6 cellular contexts compared by ENCODE assay signal in genomic region chr9:122213102-122213588, GRCh38. TPM values are rescaled to one million over a fixed set of nuclear protein-coding genes. Genes with fewer than 3 reads are reported as not detected.
DNase-seq lines count a peak whose midpoint lies in the region; ATAC-seq and TF ChIP-seq lines count a peak whose summit lies in the region.

No MANE protein-coding gene starts in this region.

- H3K36me3 ChIP-seq in endodermal cell (ENCODE audit: control insufficient read depth, insufficient read depth, low read length): no peaks in the 10 kb centered on the region

- no peak overlapping the region for H3K27ac ChIP-seq in endodermal cell (ENCODE audit: low read depth, low read length)

- H3K27ac Mint-ChIP-seq in activated CD4-positive, alpha-beta T cell treated with anti-CD3 and anti-CD28 coated beads, Interleukin-2, amount 10 ng/mL, durations not matched to agents 7 days and 5 days: no peak overlapping the region
- no peak overlapping the region for H3K27ac Mint-ChIP-seq in endodermal cell
- no peak overlapping the region for H3K27ac Mint-ChIP-seq in stimulated activated effector memory CD8-positive, alpha-beta T cell treated with anti-CD3 and anti-CD28 coated beads, Interleukin-12 subunit alpha, Interleukin-12 subunit beta, amount 100 ng/mL, for 72 hours

- H3K4me3 ChIP-seq in endodermal cell (ENCODE audit: low read length): no peak overlapping the region

- no peak for TF ChIP-seq CTCF in endodermal cell (conservative IDR thresholded peaks at IDR 0.05)

- H3K36me3 Mint-ChIP-seq in activated CD4-positive, alpha-beta T cell treated with anti-CD3 and anti-CD28 coated beads, Interleukin-2, amount 10 ng/mL, durations not matched to agents 7 days and 5 days (ENCODE audit: low read depth): no peaks in the 10 kb centered on the region
- H3K36me3 Mint-ChIP-seq in endodermal cell (ENCODE audit: low read depth): no peaks in the 10 kb centered on the region
- no peaks in the 10 kb centered on the region for H3K36me3 Mint-ChIP-seq in stimulated activated effector memory CD8-positive, alpha-beta T cell treated with anti-CD3 and anti-CD28 coated beads, Interleukin-12 subunit alpha, Interleukin-12 subunit beta, amount 100 ng/mL, for 72 hours

- CTCF ChIA-PET in activated CD4-positive, alpha-beta T cell treated with anti-CD3 and anti-CD28 coated beads, Interleukin-2, amount 10 ng/mL, durations not matched to agents 7 days and 5 days (lab: Charles Lee): no interaction called here

- peaks cover 14% of the 10 kb centered on the region for H3K4me1 Mint-ChIP-seq in activated CD4-positive, alpha-beta T cell treated with anti-CD3 and anti-CD28 coated beads, Interleukin-2, amount 10 ng/mL, durations not matched to agents 7 days and 5 days
- H3K4me1 Mint-ChIP-seq in endodermal cell: no peaks in the 10 kb centered on the region
- H3K4me1 Mint-ChIP-seq in stimulated activated effector memory CD8-positive, alpha-beta T cell treated with anti-CD3 and anti-CD28 coated beads, Interleukin-12 subunit alpha, Interleukin-12 subunit beta, amount 100 ng/mL, for 72 hours: peaks cover 12% of the 10 kb centered on the region

- 37 to 53% methylated on average over 7 to 20 of the region's 20 CpGs for WGBS in endodermal cell (ENCODE audit: insufficient coverage in 1 of 2, insufficient read length in 1 of 2), 2 experiments

- peaks cover 78% of the 10 kb centered on the region for H3K27me3 ChIP-seq in endodermal cell (ENCODE audit: control insufficient read depth, insufficient read depth, low read length, poor library complexity, severe bottlenecking)

- DNase-seq in activated CD4-positive, alpha-beta T cell treated with anti-CD3 and anti-CD28 coated beads, Interleukin-2, amount 10 ng/mL, durations not matched to agents 7 days and 5 days: no peak
- no peak for DNase-seq in activated CD4-positive, alpha-beta T cell treated with anti-CD3 and anti-CD28 coated beads for 1 hour
- DNase-seq in endodermal cell (no peak), NCI-H187 (lab: John Stamatoyannopoulos, UW) (no peak)
- DNase-seq in stimulated activated effector memory CD8-positive, alpha-beta T cell treated with anti-CD3 and anti-CD28 coated beads, Interleukin-12 subunit alpha, Interleukin-12 subunit beta, amount 100 ng/mL, for 72 hours (ENCODE audit: low spot score in 2 of 2): no peak

- peak overlapping the region; percentile 28 for H3K4me3 Mint-ChIP-seq in activated CD4-positive, alpha-beta T cell treated with anti-CD3 and anti-CD28 coated beads, Interleukin-2, amount 10 ng/mL, durations not matched to agents 7 days and 5 days
- H3K4me3 Mint-ChIP-seq in endodermal cell: peak overlapping the region; percentile 44
- H3K4me3 Mint-ChIP-seq in stimulated activated effector memory CD8-positive, alpha-beta T cell treated with anti-CD3 and anti-CD28 coated beads, Interleukin-12 subunit alpha, Interleukin-12 subunit beta, amount 100 ng/mL, for 72 hours: peak overlapping the region; percentile 50

- POLR2A ChIA-PET in activated CD4-positive, alpha-beta T cell treated with anti-CD3 and anti-CD28 coated beads, Interleukin-2, amount 10 ng/mL, durations not matched to agents 7 days and 5 days (lab: Charles Lee): no interaction called here

- H3K4me1 ChIP-seq in endodermal cell (ENCODE audit: control insufficient read depth, insufficient read depth, low read length): no peaks in the 10 kb centered on the region

- H3K9me3 Mint-ChIP-seq in activated CD4-positive, alpha-beta T cell treated with anti-CD3 and anti-CD28 coated beads, Interleukin-2, amount 10 ng/mL, durations not matched to agents 7 days and 5 days: no peaks in the 10 kb centered on the region
- H3K9me3 Mint-ChIP-seq in endodermal cell: no peaks in the 10 kb centered on the region
- H3K9me3 Mint-ChIP-seq in stimulated activated effector memory CD8-positive, alpha-beta T cell treated with anti-CD3 and anti-CD28 coated beads, Interleukin-12 subunit alpha, Interleukin-12 subunit beta, amount 100 ng/mL, for 72 hours: no peaks in the 10 kb centered on the region

- peaks cover 69% of the 10 kb centered on the region for H3K27me3 Mint-ChIP-seq in activated CD4-positive, alpha-beta T cell treated with anti-CD3 and anti-CD28 coated beads, Interleukin-2, amount 10 ng/mL, durations not matched to agents 7 days and 5 days
- peaks cover 78% of the 10 kb centered on the region for H3K27me3 Mint-ChIP-seq in endodermal cell (ENCODE audit: insufficient read depth)

- H3K9ac ChIP-seq in endodermal cell (ENCODE audit: extremely low read depth, low read length, poor library complexity, severe bottlenecking): no peak overlapping the region

- H3K9me3 ChIP-seq in endodermal cell (ENCODE audit: control insufficient read depth, low read length): no peaks in the 10 kb centered on the region

- no peak for ATAC-seq in stimulated activated effector memory CD8-positive, alpha-beta T cell treated with anti-CD3 and anti-CD28 coated beads, Interleukin-12 subunit alpha, Interleukin-12 subunit beta, amount 100 ng/mL, for 72 hours
- ATAC-seq in HG03378 (IDR thresholded peaks at IDR 0.05; ENCODE audit: unreplicated experiment): no peak

RNA-seq across cellular contexts. Expression of gene LHX6, which starts 15.6 kb away (rescaled TPM):
- total RNA-seq in activated CD4-positive, alpha-beta T cell treated with anti-CD3 and anti-CD28 coated beads, Interleukin-2, amount 10 ng/mL, durations not matched to agents 7 days and 5 days: not detected
- under 1 TPM in 1 of 2 donors, not detected in 1; 0.37 TPM for total RNA-seq in endodermal cell
- 1.1 TPM for polyA plus RNA-seq in endodermal cell (2013, experiment 1 of 2)
- polyA plus RNA-seq in endodermal cell (2013, experiment 2 of 2): 0.70 TPM

RNA-seq across cellular contexts. Expression of gene RBM18, which starts 51.5 kb away (rescaled TPM):
- total RNA-seq in activated CD4-positive, alpha-beta T cell treated with anti-CD3 and anti-CD28 coated beads, Interleukin-2, amount 10 ng/mL, durations not matched to agents 7 days and 5 days: 10 to 100 TPM; 21.5 to 23.6 TPM
- 10 to 100 TPM; 15.7 to 17.3 TPM for total RNA-seq in endodermal cell
- 23.0 TPM for polyA plus RNA-seq in endodermal cell (2013, experiment 1 of 2)
- polyA plus RNA-seq in endodermal cell (2013, experiment 2 of 2): 19.6 TPM

RNA-seq across cellular contexts. Expression of gene MRRF, which starts 51.5 kb away (rescaled TPM):
- total RNA-seq in activated CD4-positive, alpha-beta T cell treated with anti-CD3 and anti-CD28 coated beads, Interleukin-2, amount 10 ng/mL, durations not matched to agents 7 days and 5 days: 10 to 100 TPM; 34.1 to 35.4 TPM
- total RNA-seq in endodermal cell: 10 to 100 TPM; 25.8 to 27.6 TPM
- 31.8 TPM for polyA plus RNA-seq in endodermal cell (2013, experiment 1 of 2)
- polyA plus RNA-seq in endodermal cell (2013, experiment 2 of 2): 27.9 TPM

RNA-seq across cellular contexts. Expression of gene MORN5, which starts 53.4 kb away (rescaled TPM):
- total RNA-seq in activated CD4-positive, alpha-beta T cell treated with anti-CD3 and anti-CD28 coated beads, Interleukin-2, amount 10 ng/mL, durations not matched to agents 7 days and 5 days: not detected
- total RNA-seq in endodermal cell: under 1 TPM in 1 of 2 donors, not detected in 1; 0.81 TPM
- 0.71 TPM for polyA plus RNA-seq in endodermal cell (2013, experiment 1 of 2)
- 0.58 TPM for polyA plus RNA-seq in endodermal cell (2013, experiment 2 of 2)

RNA-seq across cellular contexts. Expression of gene NDUFA8, which starts 53.6 kb away (rescaled TPM):
- total RNA-seq in activated CD4-positive, alpha-beta T cell treated with anti-CD3 and anti-CD28 coated beads, Interleukin-2, amount 10 ng/mL, durations not matched to agents 7 days and 5 days: 10 to 100 TPM; 33.7 to 35.9 TPM
- total RNA-seq in endodermal cell: 10 to 100 TPM; 65.8 to 67.8 TPM
- 83.6 TPM for polyA plus RNA-seq in endodermal cell (2013, experiment 1 of 2)
- polyA plus RNA-seq in endodermal cell (2013, experiment 2 of 2): 79.7 TPM
